1 cellular context compared by ENCODE assay signal in genomic region chr19:3500429-3501101, GRCh38.
TF ChIP-seq lines count a peak whose summit lies in the region.

Gene DOHH, minus strand, starts transcription at chr19:3500674. Its CDS starts 3,860 bp downstream, at chr19:3496814.

TF ChIP-seq in A549, 52 proteins besides CTCF, POLR2A, EP300 and RAD21 (continued from another document):
- no peak for TF ChIP-seq RARB (CRISPR knock-in tag; IDR thresholded peaks at IDR 0.05)
- TF ChIP-seq KDM5A (IDR thresholded peaks at IDR 0.05) = peak; percentile 94
- no peak for TF ChIP-seq MAZ (IDR thresholded peaks at IDR 0.05; ENCODE audit: borderline replicate concordance, low read depth, low read length)
- TF ChIP-seq CHD2 (IDR thresholded peaks at IDR 0.05; ENCODE audit: low read length, partially characterized antibody) = no peak
- peak; percentile 79 for TF ChIP-seq PHF8 (IDR thresholded peaks at IDR 0.05; ENCODE audit: borderline replicate concordance, low read depth)
- TF ChIP-seq ZFP36 (IDR thresholded peaks at IDR 0.05; ENCODE audit: borderline replicate concordance, partially characterized antibody) = no peak
- TF ChIP-seq TFCP2L1 (CRISPR knock-in tag; IDR thresholded peaks at IDR 0.05) = 0 out of 2 replicates have a peak, but pooled peaks have one; percentile 16
- TF ChIP-seq ZC3H11A (IDR thresholded peaks at IDR 0.05) = no peak
- no peak for TF ChIP-seq SMC3 (IDR thresholded peaks at IDR 0.05)
- no peak for TF ChIP-seq FOSB (CRISPR knock-in tag; IDR thresholded peaks at IDR 0.05)
- TF ChIP-seq NFE2L2 (conservative IDR thresholded peaks at IDR 0.05; ENCODE audit: low read length) = no peak
- no peak for TF ChIP-seq NPAS2 (CRISPR knock-in tag; IDR thresholded peaks at IDR 0.05; ENCODE audit: borderline replicate concordance)
- no peak for TF ChIP-seq HEYL (CRISPR knock-in tag; IDR thresholded peaks at IDR 0.05)
- no peak for TF ChIP-seq RNF2 (IDR thresholded peaks at IDR 0.05; ENCODE audit: borderline replicate concordance, low read depth)
- TF ChIP-seq BCL3 (IDR thresholded peaks at IDR 0.05) = 0 out of 3 replicates have a peak, but pooled peaks have one; percentile 54
- TF ChIP-seq MAFK (IDR thresholded peaks at IDR 0.05; ENCODE audit: partially characterized antibody) = peak; percentile 95
- TF ChIP-seq USF2 (IDR thresholded peaks at IDR 0.05) = peak; percentile 95
- no peak for TF ChIP-seq KDM1A (IDR thresholded peaks at IDR 0.05; ENCODE audit: low read depth)
- no peak for TF ChIP-seq ZSCAN20 (CRISPR knock-in tag; IDR thresholded peaks at IDR 0.05)
- TF ChIP-seq SREBF2 (IDR thresholded peaks at IDR 0.05) = no peak
- no peak for TF ChIP-seq RCOR1 (IDR thresholded peaks at IDR 0.05; ENCODE audit: low read depth, low read length)
- no peak for TF ChIP-seq HOXB13 (CRISPR knock-in tag; IDR thresholded peaks at IDR 0.05; ENCODE audit: low read depth)
- TF ChIP-seq EHF (CRISPR knock-in tag; IDR thresholded peaks at IDR 0.05) = no peak
- no peak for TF ChIP-seq CEBPB (IDR thresholded peaks at IDR 0.05)
- TF ChIP-seq TP53 (CRISPR knock-in tag; IDR thresholded peaks at IDR 0.05) = no peak
- TF ChIP-seq ZNF302 (CRISPR knock-in tag; IDR thresholded peaks at IDR 0.05) = no peak
- peak; percentile 54; the same call in 1 of the 2 replicates for TF ChIP-seq RFX5 (IDR thresholded peaks at IDR 0.05)
- TF ChIP-seq ELK1 (IDR thresholded peaks at IDR 0.05; ENCODE audit: low read depth, low read length) = no peak
- TF ChIP-seq MYC (IDR thresholded peaks at IDR 0.05; ENCODE audit: borderline replicate concordance, low read length) = 0 out of 2 replicates have a peak, but pooled peaks have one; percentile 32
- TF ChIP-seq FOSL2 (IDR thresholded peaks at IDR 0.05) = no peak
- TF ChIP-seq FOSL2 (CRISPR knock-in tag; IDR thresholded peaks at IDR 0.05) = peak; percentile 14; the same call in 1 of the 2 replicates
- no peak for TF ChIP-seq NR3C1 (IDR thresholded peaks at IDR 0.05)
- 0 out of 2 replicates have a peak, but pooled peaks have one; percentile 31 for TF ChIP-seq HOXB5 (CRISPR knock-in tag; IDR thresholded peaks at IDR 0.05)
